Comparison of ENCODE assay signal across 18 cellular contexts in the genomic region with DNA sequence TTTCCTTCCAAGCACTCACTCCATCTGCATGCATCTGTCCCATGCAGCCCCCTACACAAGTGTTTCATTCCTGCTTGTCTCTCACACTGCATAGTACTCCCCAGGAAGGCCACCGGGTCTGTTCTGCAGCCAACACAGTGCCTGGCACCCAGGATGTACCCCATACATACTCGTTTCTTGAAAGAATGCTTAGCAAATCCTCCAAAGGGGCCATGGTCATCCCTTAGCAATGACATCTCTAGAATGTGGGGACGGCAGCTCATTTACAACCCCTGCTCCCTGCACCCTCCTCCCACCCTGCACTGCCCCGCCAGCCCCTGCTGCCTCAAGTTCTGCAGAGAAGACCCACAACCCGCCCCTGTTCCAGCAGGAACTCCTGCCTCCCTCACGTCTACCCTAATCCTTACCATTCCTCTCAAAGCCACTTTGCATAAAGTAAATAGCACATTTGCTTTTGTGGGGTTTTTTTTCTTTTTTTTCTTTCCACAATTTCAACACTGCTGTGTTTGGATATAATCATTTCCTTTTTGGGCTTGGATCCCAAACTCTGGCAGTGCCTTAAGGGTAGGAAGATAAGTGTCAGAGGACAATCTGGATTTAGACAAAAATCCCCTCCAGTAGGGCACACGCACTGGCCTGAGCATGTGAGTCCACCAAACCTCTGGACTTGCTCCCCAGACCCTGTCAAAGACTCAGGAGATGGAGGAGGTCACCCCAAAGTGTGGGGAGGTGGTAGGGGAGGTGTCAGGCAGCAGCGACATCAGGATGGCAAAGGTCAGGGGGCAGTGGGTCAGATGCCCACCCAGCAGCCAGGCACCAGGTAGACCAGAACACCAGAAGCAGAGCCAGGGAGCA.
"Had no signal": no experiment of that assay in that cellular context is flagged by ENCODE, and none has a peak within 500 bp of the region (broad histone marks: within the 10 kb centered on the region; RNA-seq: fewer than 3 reads in every experiment).

No MANE protein-coding gene starts in this region.

- FAIRE-seq: colon had no signal

- H3K36me3 Mint-ChIP-seq: naive B cell; stimulated activated naive B cell treated with anti-CD40 and anti-IgM and Interleukin-4, amounts not matched to agents 10 μg/mL and 1 μg/mL and 100 μg/mL, for 72 hours had no signal

- H3K9me3 Mint-ChIP-seq: stimulated activated naive B cell treated with anti-CD40 and anti-IgM and Interleukin-4, amounts not matched to agents 10 μg/mL and 1 μg/mL and 100 μg/mL, for 72 hours had no signal

- H3K4me1 ChIP-seq: ascending aorta, esophagus squamous epithelium, gastrocnemius medialis, heart right ventricle, tibial artery, uterus had no signal

- DNase-seq: activated CD4-positive, alpha-beta T cell treated with anti-CD3 and anti-CD28 coated beads, Interleukin-2, amount 50 U/mL, for 1 hour; activated CD4-positive, CD25-positive, alpha-beta regulatory T cell; activated naive CD4-positive, alpha-beta T cell treated with Interleukin-2 at 50 U/mL for 16 hours; activated T-cell treated with anti-CD3 and anti-CD28 coated beads for 4 hours; esophagus squamous epithelium; gastrocnemius medialis; heart right ventricle; left colon; naive B cell; retina; stimulated activated CD4-positive, alpha-beta T cell treated with anti-CD3 and anti-CD28 coated beads, Interleukin-2, amount 100 ng/mL, for 48 hours; stimulated activated naive B cell treated with anti-CD40 and anti-IgM and Interleukin-4, amounts not matched to agents 10 μg/mL and 1 μg/mL and 100 μg/mL, for 72 hours; tibial artery; uterus had no signal

- ATAC-seq: gastrocnemius medialis; heart right ventricle; left colon; stimulated activated naive B cell treated with anti-CD40 and anti-IgM and Interleukin-4, amounts not matched to agents 10 μg/mL and 1 μg/mL and 100 μg/mL, for 72 hours had no signal

- H3K36me3 ChIP-seq: ascending aorta, cardiac muscle cell, esophagus squamous epithelium, gastrocnemius medialis, heart right ventricle, tibial artery, uterus had no signal

- H3K4me3 Mint-ChIP-seq: naive B cell; stimulated activated naive B cell treated with anti-CD40 and anti-IgM and Interleukin-4, amounts not matched to agents 10 μg/mL and 1 μg/mL and 100 μg/mL, for 72 hours had no signal

- H3K27me3 ChIP-seq: ascending aorta, cardiac muscle cell, uterus had no signal

- H3K9me3 ChIP-seq: ascending aorta, esophagus squamous epithelium, gastrocnemius medialis, heart right ventricle, tibial artery, uterus had no signal

- H3K27ac ChIP-seq: ascending aorta, cardiac muscle cell, esophagus squamous epithelium, gastrocnemius medialis, heart right ventricle, tibial artery, uterus had no signal

- H3K4me3 ChIP-seq: ascending aorta, cardiac muscle cell, esophagus squamous epithelium, gastrocnemius medialis, heart right ventricle, lung, tibial artery, uterus had no signal
